7 cellular contexts compared by ENCODE assay signal in the genomic region with DNA sequence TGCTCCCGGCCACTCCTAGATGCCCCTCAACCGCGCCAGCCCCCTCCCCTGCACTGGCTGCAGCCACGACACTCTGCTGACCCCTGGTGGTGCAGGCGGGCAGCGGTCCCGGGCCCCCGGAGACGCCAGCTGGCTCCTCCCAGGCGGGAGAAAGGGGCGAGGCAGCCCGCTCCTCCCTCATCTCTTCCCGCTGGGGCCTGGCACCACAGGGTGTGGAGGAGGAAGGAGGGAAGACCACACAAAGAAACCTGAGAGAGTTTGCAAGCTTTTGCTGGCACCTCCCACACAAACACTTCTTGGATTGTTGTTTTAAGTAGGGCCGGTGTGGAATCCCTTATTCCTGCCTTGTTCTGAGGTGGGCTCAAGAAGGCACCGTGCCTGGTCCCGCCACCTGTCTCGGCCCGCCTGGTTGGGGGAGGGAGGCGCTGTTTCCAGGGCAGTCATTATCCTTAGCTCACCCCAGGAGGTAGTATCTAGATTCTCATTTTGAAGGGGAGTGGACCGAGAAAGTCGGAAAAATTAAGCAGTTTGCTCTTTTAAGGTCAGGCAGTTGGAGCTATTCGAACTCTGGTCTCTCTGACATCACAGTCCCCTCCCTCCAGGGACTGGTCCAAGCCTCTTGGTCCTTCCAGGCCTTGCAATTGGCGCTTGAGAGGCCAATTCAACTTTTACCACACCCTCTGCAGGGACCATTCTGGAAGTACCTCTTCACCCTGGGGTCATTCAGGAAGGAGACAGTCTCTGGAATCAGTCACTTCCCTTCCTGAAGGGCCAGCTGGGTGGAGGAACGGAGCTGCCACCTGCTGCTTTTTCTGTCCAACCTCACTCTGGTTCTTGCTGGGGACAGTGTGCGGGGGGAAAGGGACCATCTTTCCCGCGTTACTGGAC. TPM values are rescaled to one million over a fixed set of nuclear protein-coding genes. Genes with fewer than 3 reads are reported as not detected.
DNase-seq lines count a peak whose midpoint lies in the region; ATAC-seq, FAIRE-seq and TF ChIP-seq lines count a peak whose summit lies in the region.

No MANE protein-coding gene starts in this region.

- H3K36me3 ChIP-seq in prostate gland (no peaks in the 10 kb centered on the region), aorta (ENCODE audit: control insufficient read depth in 1 of 2, insufficient read depth in 2 of 2, low read length in 1 of 2) (no peaks in the 10 kb centered on the region)

- no peaks in the 10 kb centered on the region for H3K27me3 Mint-ChIP-seq in T-helper 1 cell treated with Interleukin-12 subunit alpha and Interleukin-12 subunit beta and Interleukin-4 antibody, amounts not matched to agents 30 μg/mL and 1 μg/mL, for 36 hours (ENCODE audit: low read depth)

- H3K27ac Mint-ChIP-seq in T-helper 1 cell treated with Interleukin-12 subunit alpha and Interleukin-12 subunit beta and Interleukin-4 antibody, amounts not matched to agents 30 μg/mL and 1 μg/mL, for 36 hours, result no peak overlapping the region

- H3K36me3 Mint-ChIP-seq in T-helper 1 cell treated with Interleukin-12 subunit alpha and Interleukin-12 subunit beta and Interleukin-4 antibody, amounts not matched to agents 30 μg/mL and 1 μg/mL, for 36 hours (ENCODE audit: low read depth), result no peaks in the 10 kb centered on the region

- peak; percentile 83 to 97 (median 92) for TF ChIP-seq CTCF in prostate gland (IDR thresholded peaks at IDR 0.05)

- no peaks in the 10 kb centered on the region for H3K9me3 Mint-ChIP-seq in T-helper 1 cell treated with Interleukin-12 subunit alpha and Interleukin-12 subunit beta and Interleukin-4 antibody, amounts not matched to agents 30 μg/mL and 1 μg/mL, for 36 hours

- H3K27ac ChIP-seq in prostate gland (peak overlapping the region; percentile 48 to 77), aorta (ENCODE audit: low read depth in 1 of 2, low read length in 2 of 2) (peak overlapping the region in 1 of 2 donors; percentile 74)

- peaks cover 24% of the 10 kb centered on the region for H3K4me1 ChIP-seq in prostate gland (replicated peaks)
- peaks cover 0 to 2% of the 10 kb centered on the region in 2 donors for H3K4me1 ChIP-seq in aorta (ENCODE audit: control insufficient read depth in 1 of 2, insufficient read depth in 2 of 2, low read length in 2 of 2)

- FAIRE-seq in GM18507 (lab: Jason Lieb, UNC), result peak; percentile 74

- H3K9me3 ChIP-seq in prostate gland (no peaks in the 10 kb centered on the region), aorta (ENCODE audit: control insufficient read depth, low read length) (no peaks in the 10 kb centered on the region)

- peak overlapping the region; percentile 66 for H3K4me3 Mint-ChIP-seq in T-helper 1 cell treated with Interleukin-12 subunit alpha and Interleukin-12 subunit beta and Interleukin-4 antibody, amounts not matched to agents 30 μg/mL and 1 μg/mL, for 36 hours

- intact Hi-C loops in left ventricle myocardium superior (cut with micrococcal nuclease), result no loop called here
- intact Hi-C loops in prostate gland (cut with DNase I), result loop anchor here (2.0 kb wide), 1 partner anchor 339 kb away; a partner anchor contains a TSS
- intact Hi-C loops in aorta (cut with DNase I), result no loop called here

- peak; percentile 76 for ATAC-seq in left ventricle myocardium superior
- ATAC-seq in aorta (ENCODE audit: low FRiP score), result peak; percentile 90

- H3K27me3 ChIP-seq in prostate gland (replicated peaks; ENCODE audit: insufficient read depth) (no peaks in the 10 kb centered on the region), aorta (ENCODE audit: control insufficient read depth in 1 of 2, insufficient read depth in 2 of 2, low read length in 1 of 2) (no peaks in the 10 kb centered on the region)

- peaks cover 38% of the 10 kb centered on the region for H3K4me1 Mint-ChIP-seq in T-helper 1 cell treated with Interleukin-12 subunit alpha and Interleukin-12 subunit beta and Interleukin-4 antibody, amounts not matched to agents 30 μg/mL and 1 μg/mL, for 36 hours (ENCODE audit: low read depth)

- 12% methylated on average over 27 of the region's 27 CpGs for WGBS in prostate gland
- 12 to 13% methylated on average over 27 of the region's 27 CpGs for WGBS in aorta, 2 donors

- DNase-seq in GM18507 (ENCODE audit: extremely low spot score, insufficient read length, low read depth), result peak; percentile 70
- DNase-seq in NCI-H1694 (lab: John Stamatoyannopoulos, UW), result peak; percentile 91
- DNase-seq in amygdala (lab: John Stamatoyannopoulos, UW), result peak in 55 of 56 donors; percentile 39 to 94 (median 84)
- DNase-seq in left ventricle myocardium superior, result peak; percentile 94
- DNase-seq in prostate gland (ENCODE audit: low spot score), result peak; percentile 83
- peak; percentile 92 to 96 for DNase-seq in aorta

- H3K4me3 ChIP-seq in prostate gland (peak overlapping the region in 1 of 2 donors; percentile 10), aorta (ENCODE audit: low read length in 2 of 2) (no peak overlapping the region)

- peak; percentile 58 for TF ChIP-seq POLR2A in prostate gland (IDR thresholded peaks at IDR 0.05)

RNA-seq across cellular contexts. Expression of a gene that starts 1.0 kb away (rescaled TPM):
- total RNA-seq in left ventricle myocardium superior, result 8.3 TPM
- total RNA-seq in prostate gland, result 10 to 100 TPM in 1 of 2 donors, 1 to 10 TPM in 1; 2.7 to 30.0 TPM
- 10 to 100 TPM in 1 of 2 donors, 1 to 10 TPM in 1; 5.7 to 19.7 TPM for total RNA-seq in aorta
- polyA plus RNA-seq in aorta, result 10 to 100 TPM in 1 of 2 donors, under 1 TPM in 1; 0.88 to 10.1 TPM

RNA-seq across cellular contexts. Expression of a gene that starts 2.5 kb away (rescaled TPM):
- total RNA-seq in left ventricle myocardium superior (31.5 TPM), prostate gland (10 to 100 TPM; 29.1 to 86.9 TPM), aorta (10 to 100 TPM; 38.5 to 47.0 TPM)
- 10 to 100 TPM in 1 of 2 donors, 1 to 10 TPM in 1; 8.1 to 27.6 TPM for polyA plus RNA-seq in aorta

RNA-seq across cellular contexts. Expression of a gene that starts 23.5 kb away (rescaled TPM):
- 40.1 TPM for total RNA-seq in left ventricle myocardium superior
- total RNA-seq in prostate gland, result 10 to 100 TPM; 52.5 to 82.0 TPM
- total RNA-seq in aorta, result 10 to 100 TPM; 31.7 to 34.4 TPM
- 100 to 1,000 TPM in 1 of 2 donors, 10 to 100 TPM in 1; 18.4 to 122 TPM for polyA plus RNA-seq in aorta

RNA-seq across cellular contexts. Expression of a gene that starts 25.1 kb away (rescaled TPM):
- total RNA-seq in left ventricle myocardium superior, result 6.4 TPM
- 10 to 100 TPM in 1 of 2 donors, 1 to 10 TPM in 1; 9.1 to 14.8 TPM for total RNA-seq in prostate gland
- total RNA-seq in aorta, result 1 to 10 TPM; 6.2 to 9.8 TPM
- 1 to 10 TPM; 2.8 to 3.0 TPM for polyA plus RNA-seq in aorta

RNA-seq across cellular contexts. Expression of a gene that starts 30.7 kb away (rescaled TPM):
- total RNA-seq in left ventricle myocardium superior, result 104 TPM
- 10 to 100 TPM; 23.4 to 33.5 TPM for total RNA-seq in prostate gland
- 10 to 100 TPM in 1 of 2 donors, 1 to 10 TPM in 1; 9.9 to 12.3 TPM for total RNA-seq in aorta
- polyA plus RNA-seq in aorta, result 10 to 100 TPM in 1 of 2 donors, 1 to 10 TPM in 1; 2.9 to 51.6 TPM
